1 cellular context compared by ENCODE assay signal in the genomic region with DNA sequence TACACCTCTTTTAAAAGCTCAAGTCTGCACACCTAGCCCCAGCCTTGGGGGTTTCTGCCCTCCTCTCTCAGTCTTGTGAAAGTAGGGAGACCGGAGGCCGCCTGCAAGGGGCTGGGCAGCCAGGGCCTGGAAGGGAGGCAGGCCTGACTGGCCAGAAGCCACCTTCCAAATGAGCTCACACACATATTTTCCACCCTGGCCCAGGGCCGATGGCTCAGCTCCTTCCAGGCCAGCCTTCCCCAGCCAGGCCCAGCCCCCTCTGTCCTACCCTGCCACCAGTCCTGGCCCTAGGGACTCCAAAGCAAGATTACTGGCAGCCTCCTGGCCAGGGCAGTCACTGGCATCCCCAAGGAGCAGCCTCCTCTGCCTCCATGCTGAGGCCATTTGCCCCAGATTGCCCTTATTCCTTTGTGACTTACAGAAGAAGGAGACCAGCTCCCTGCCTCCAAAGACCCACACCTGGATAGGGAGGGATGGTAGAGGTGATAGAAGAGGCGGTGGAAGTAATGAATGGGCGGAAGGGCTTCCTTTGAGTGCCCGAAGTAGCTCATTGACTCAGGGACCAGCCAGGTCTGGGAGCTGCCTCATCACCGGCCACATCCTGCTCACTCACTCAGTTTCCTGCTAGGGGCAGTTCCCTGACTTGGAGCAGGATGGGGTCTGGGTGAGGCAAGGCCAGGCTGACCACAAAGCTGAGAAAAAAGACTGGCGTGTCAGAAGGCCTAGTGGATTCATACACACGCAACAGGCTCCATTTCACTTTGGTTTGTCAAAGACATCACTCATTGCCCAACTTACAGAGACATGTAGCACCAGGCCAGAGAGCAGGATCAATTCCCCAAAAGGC.
TF ChIP-seq lines count a peak whose summit lies in the region.

No MANE protein-coding gene starts in this region.

TF ChIP-seq in H1, 55 proteins besides CTCF, POLR2A, EP300 and RAD21:
- no peak for TF ChIP-seq TAF1 (IDR thresholded peaks at IDR 0.05; ENCODE audit: low read depth, low read length)
- no peak for TF ChIP-seq NANOG (IDR thresholded peaks at IDR 0.05; ENCODE audit: insufficient read depth, low read depth, low read length, poor library complexity, severe bottlenecking)
- TF ChIP-seq KDM4A (IDR thresholded peaks at IDR 0.05; ENCODE audit: low read depth, low read length, severe bottlenecking) = no peak
- no peak for TF ChIP-seq POLR2AphosphoS5 (IDR thresholded peaks at IDR 0.05; ENCODE audit: low read depth, low read length)
- TF ChIP-seq CHD2 (IDR thresholded peaks at IDR 0.05; ENCODE audit: low read length) = no peak
- no peak for TF ChIP-seq CTBP2 (IDR thresholded peaks at IDR 0.05; ENCODE audit: borderline replicate concordance, insufficient read depth, insufficient read length, low read length)
- no peak for TF ChIP-seq RXRA (IDR thresholded peaks at IDR 0.05; ENCODE audit: insufficient read depth, low read depth, low read length)
- TF ChIP-seq POU5F1 (IDR thresholded peaks at IDR 0.05; ENCODE audit: low read depth, low read length) = no peak
- TF ChIP-seq ASH2L (IDR thresholded peaks at IDR 0.05; ENCODE audit: low read length) = no peak
- TF ChIP-seq RNF2 (IDR thresholded peaks at IDR 0.05; ENCODE audit: borderline replicate concordance, low read depth, low read length, missing control alignments, poor library complexity, severe bottlenecking) = no peak
- no peak for TF ChIP-seq SP2 (IDR thresholded peaks at IDR 0.05; ENCODE audit: low read length)
- TF ChIP-seq, protein P1, sequence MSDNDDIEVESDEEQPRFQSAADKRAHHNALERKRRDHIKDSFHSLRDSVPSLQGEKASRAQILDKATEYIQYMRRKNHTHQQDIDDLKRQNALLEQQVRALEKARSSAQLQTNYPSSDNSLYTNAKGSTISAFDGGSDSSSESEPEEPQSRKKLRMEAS (IDR thresholded peaks at IDR 0.05) = no peak
- no peak for TF ChIP-seq SRF (IDR thresholded peaks at IDR 0.05; ENCODE audit: low read depth, low read length)
- no peak for TF ChIP-seq ATF3 (IDR thresholded peaks at IDR 0.05; ENCODE audit: insufficient read depth, low read depth, low read length)
- TF ChIP-seq SIRT6 (IDR thresholded peaks at IDR 0.05; ENCODE audit: low read length) = no peak
- no peak for TF ChIP-seq JUN (IDR thresholded peaks at IDR 0.05; ENCODE audit: low read depth, low read length)
- no peak for TF ChIP-seq KDM1A (IDR thresholded peaks at IDR 0.05; ENCODE audit: borderline replicate concordance, low read length)
- TF ChIP-seq SUZ12 (IDR thresholded peaks at IDR 0.05; ENCODE audit: low read length) = no peak
